Comparison of ENCODE assay signal across 8 cellular contexts in the genomic region with DNA sequence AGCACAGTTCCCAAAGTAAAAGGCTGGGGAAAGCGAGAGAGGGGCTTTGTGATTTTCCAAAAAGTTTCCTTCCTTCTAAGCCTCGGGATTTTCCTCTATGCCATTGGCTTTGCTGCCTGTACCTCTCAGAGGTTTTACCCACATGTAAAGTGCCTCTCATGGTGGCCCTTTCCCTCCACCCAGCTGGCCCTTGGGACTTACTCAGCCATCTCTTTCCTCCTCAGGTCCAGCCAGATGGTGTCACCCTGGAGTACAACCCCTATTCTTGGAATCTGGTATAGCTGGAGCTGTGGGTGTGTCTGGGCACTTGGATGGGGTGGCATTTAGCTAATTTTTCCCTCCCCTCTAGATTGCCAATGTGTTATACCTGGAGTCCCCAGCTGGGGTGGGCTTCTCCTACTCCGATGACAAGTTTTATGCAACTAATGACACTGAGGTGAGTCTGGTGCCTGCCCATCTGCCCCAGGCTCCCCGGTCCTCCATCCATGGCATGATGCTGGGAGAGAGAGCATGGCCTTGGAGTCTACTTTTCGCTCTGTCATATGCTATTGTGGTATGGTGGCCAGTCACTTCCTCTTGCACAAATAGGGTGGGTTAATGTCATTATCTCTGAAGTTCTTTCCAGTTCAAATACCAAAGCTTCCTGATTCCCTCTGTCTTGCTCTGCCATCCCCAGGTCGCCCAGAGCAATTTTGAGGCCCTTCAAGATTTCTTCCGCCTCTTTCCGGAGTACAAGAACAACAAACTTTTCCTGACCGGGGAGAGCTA. TPM values are rescaled to one million over a fixed set of nuclear protein-coding genes. Genes with fewer than 3 reads are reported as not detected.
DNase-seq lines count a peak whose midpoint lies in the region; ATAC-seq and TF ChIP-seq lines count a peak whose summit lies in the region.

No MANE protein-coding gene starts in this region.

- peaks cover 45% of the 10 kb centered on the region for H3K4me1 Mint-ChIP-seq in CD4-positive, alpha-beta T cell (ENCODE audit: low read depth)
- H3K4me1 Mint-ChIP-seq in activated T-helper 17 cell treated with anti-CD3 and anti-CD28 coated beads, Interleukin-2, amount 50 U/mL, for 72 hours = peaks cover 15% of the 10 kb centered on the region

- no peak for TF ChIP-seq CTCF in CD4-positive, alpha-beta T cell (IDR thresholded peaks at IDR 0.05)
- TF ChIP-seq CTCF in spleen (IDR thresholded peaks at IDR 0.05 in 8 of 11, conservative IDR thresholded peaks at IDR 0.05 in 3 of 11) = no peak

- H3K4me3 ChIP-seq in iPS DF 6.9 (ENCODE audit: low read length) (peak overlapping the region; percentile 66; the same call in 1 of the 2 replicates), spleen (peak overlapping the region; percentile 72 to 98 (median 89))

- CTCF ChIA-PET in CD4-positive, alpha-beta T cell (lab: Charles Lee) = interaction anchor here (2.1 kb wide), 1 partner anchor 78 kb away, joined by 6 read pairs; no protein-coding TSS in a partner anchor

- H3K36me3 ChIP-seq in iPS DF 6.9 (ENCODE audit: control insufficient read depth, insufficient read depth, low read length) (0 out of 2 replicates have a peak, but pooled peaks cover 4% of the 10 kb centered on the region), spleen (peaks cover 0 to 66% (median 34%) of the 10 kb centered on the region in 6 donors)

- intact Hi-C loops in CD4-positive, alpha-beta T cell (cut with DNase I, micrococcal nuclease) = loop anchor here (5.0 kb wide), 2 partner anchors 35 to 80 kb away; a partner anchor contains a TSS
- intact Hi-C loops in spleen (cut with DNase I; ENCODE audit: low total_unique reads) = no loop called here

- WGBS in iPS DF 6.9 (ENCODE audit: insufficient coverage, insufficient read length) = no CpG with 5 or more reads among the region's 9 CpGs
- WGBS in spleen, 5 donors = 63 to 81% (median 64%) methylated on average over 9 of the region's 9 CpGs

- DNase-seq in CD4-positive, alpha-beta T cell = no peak
- DNase-seq in HuH-7 (ENCODE audit: low spot score) = peak; percentile 55
- no peak for DNase-seq in iPS DF 6.9 (ENCODE audit: low read depth, low spot score)
- DNase-seq in spleen = no peak
- DNase-seq in H4 (ENCODE audit: low spot score) = no peak

- peak overlapping the region; percentile 96 for H3K4me3 Mint-ChIP-seq in CD4-positive, alpha-beta T cell
- H3K4me3 Mint-ChIP-seq in activated T-helper 17 cell treated with anti-CD3 and anti-CD28 coated beads, Interleukin-2, amount 50 U/mL, for 72 hours = peak overlapping the region; percentile 95

- peaks cover 36% of the 10 kb centered on the region for H3K36me3 Mint-ChIP-seq in CD4-positive, alpha-beta T cell (ENCODE audit: low read depth)
- peaks cover 55% of the 10 kb centered on the region for H3K36me3 Mint-ChIP-seq in activated T-helper 17 cell treated with anti-CD3 and anti-CD28 coated beads, Interleukin-2, amount 50 U/mL, for 72 hours (ENCODE audit: low read depth)

- H3K27me3 ChIP-seq in CD4-positive, alpha-beta T cell (ENCODE audit: control insufficient read depth, insufficient read depth, low read length) = no peaks in the 10 kb centered on the region
- no peaks in the 10 kb centered on the region for H3K27me3 ChIP-seq in iPS DF 6.9 (ENCODE audit: control insufficient read depth, insufficient read depth, low read length)
- H3K27me3 ChIP-seq in spleen (replicated peaks in 1 of 7) = no peaks in the 10 kb centered on the region

- no peaks in the 10 kb centered on the region for H3K9me3 ChIP-seq in CD4-positive, alpha-beta T cell (ENCODE audit: control insufficient read depth, low read length)
- H3K9me3 ChIP-seq in iPS DF 6.9 (ENCODE audit: control insufficient read depth, insufficient read depth, low read length) = no peaks in the 10 kb centered on the region
- no peaks in the 10 kb centered on the region for H3K9me3 ChIP-seq in spleen

- peak overlapping the region; percentile 84 for H3K27ac Mint-ChIP-seq in CD4-positive, alpha-beta T cell
- H3K27ac Mint-ChIP-seq in activated T-helper 17 cell treated with anti-CD3 and anti-CD28 coated beads, Interleukin-2, amount 50 U/mL, for 72 hours = peak overlapping the region; percentile 90

- POLR2A ChIA-PET in CD4-positive, alpha-beta T cell (lab: Charles Lee) = interaction anchor here (1.1 to 8.2 kb wide), 8 partner anchors 11 to 93 kb away, joined by 3 to 105 read pairs (median 12); a partner anchor contains a TSS

- no peaks in the 10 kb centered on the region for H3K27me3 Mint-ChIP-seq in CD4-positive, alpha-beta T cell
- H3K27me3 Mint-ChIP-seq in activated T-helper 17 cell treated with anti-CD3 and anti-CD28 coated beads, Interleukin-2, amount 50 U/mL, for 72 hours = no peaks in the 10 kb centered on the region

- no peak for ATAC-seq in CD4-positive, alpha-beta T cell (ENCODE audit: poor library complexity)
- ATAC-seq in activated T-helper 17 cell treated with anti-CD3 and anti-CD28 coated beads, Interleukin-2, amount 50 U/mL, for 72 hours (replicated peaks) = no peak
- ATAC-seq in HG02981 (IDR thresholded peaks at IDR 0.05; ENCODE audit: unreplicated experiment) (no peak), GM21529 (IDR thresholded peaks at IDR 0.05; ENCODE audit: unreplicated experiment) (no peak)

- no peaks in the 10 kb centered on the region for H3K9me3 Mint-ChIP-seq in CD4-positive, alpha-beta T cell
- no peaks in the 10 kb centered on the region for H3K9me3 Mint-ChIP-seq in activated T-helper 17 cell treated with anti-CD3 and anti-CD28 coated beads, Interleukin-2, amount 50 U/mL, for 72 hours

- H3K27ac ChIP-seq in CD4-positive, alpha-beta T cell (ENCODE audit: low read depth, low read length) = no peak overlapping the region
- H3K27ac ChIP-seq in iPS DF 6.9 (ENCODE audit: low read length) = no peak overlapping the region
- H3K27ac ChIP-seq in spleen = peak overlapping the region in 7 of 8 donors; percentile 72 to 90 (median 87)

- no peaks in the 10 kb centered on the region for H3K4me1 ChIP-seq in iPS DF 6.9 (ENCODE audit: control insufficient read depth, insufficient read depth, low read length)
- H3K4me1 ChIP-seq in spleen = peaks cover 30 to 65% (median 51%) of the 10 kb centered on the region in 6 donors

- peak in 1 of 3 donors; percentile 9 for TF ChIP-seq POLR2A in spleen (IDR thresholded peaks at IDR 0.05)

RNA-seq across cellular contexts. Expression of a gene that starts 1.1 kb away (rescaled TPM):
- total RNA-seq in CD4-positive, alpha-beta T cell = 10 to 100 TPM; 40.3 to 42.6 TPM
- 100 to 1,000 TPM; 117 to 152 TPM for total RNA-seq in activated T-helper 17 cell treated with anti-CD3 and anti-CD28 coated beads, Interleukin-2, amount 50 U/mL, for 72 hours
- total RNA-seq in spleen = 100 to 1,000 TPM; 162 to 203 (median 183) TPM
- polyA plus RNA-seq in spleen = 100 to 1,000 TPM in 1 of 3 donors, 10 to 100 TPM in 2; 56.6 to 105 (median 65.8) TPM
- 102 and 150 TPM in 2 replicates for total RNA-seq in H4 (2014; rRNA removed; shearing (Covaris generic))

RNA-seq across cellular contexts. Expression of a gene that starts 1.2 kb away (rescaled TPM):
- total RNA-seq in CD4-positive, alpha-beta T cell = 1 to 10 TPM; 1.5 to 2.5 TPM
- 1 to 10 TPM; 1.7 to 2.1 TPM for total RNA-seq in activated T-helper 17 cell treated with anti-CD3 and anti-CD28 coated beads, Interleukin-2, amount 50 U/mL, for 72 hours
- 10 to 100 TPM in 2 of 7 donors, 1 to 10 TPM in 5; 3.3 to 19.4 (median 6.4) TPM for total RNA-seq in spleen
- polyA plus RNA-seq in spleen = 1 to 10 TPM; 2.7 to 4.4 (median 3.5) TPM
- total RNA-seq in H4 (2014; rRNA removed; shearing (Covaris generic)) = 0.99 and 1.8 TPM in 2 replicates

RNA-seq across cellular contexts. Expression of a gene that starts 4.8 kb away (rescaled TPM):
- 1 to 10 TPM in 1 of 2 experiments, under 1 TPM in 1; 0.49 to 1.3 TPM for total RNA-seq in CD4-positive, alpha-beta T cell
- under 1 TPM; 0.69 to 0.74 TPM for total RNA-seq in activated T-helper 17 cell treated with anti-CD3 and anti-CD28 coated beads, Interleukin-2, amount 50 U/mL, for 72 hours
- total RNA-seq in spleen = 10 to 100 TPM in 1 of 7 donors, 1 to 10 TPM in 6; 1.5 to 11.5 (median 4.0) TPM
- 1 to 10 TPM in 1 of 3 donors, under 1 TPM in 2; 0.41 to 3.1 (median 0.46) TPM for polyA plus RNA-seq in spleen
- 0.12 and 1.0 TPM in 2 replicates for total RNA-seq in H4 (2014; rRNA removed; shearing (Covaris generic))

RNA-seq across cellular contexts. Expression of a gene that starts 11.2 kb away (rescaled TPM):
- total RNA-seq in CD4-positive, alpha-beta T cell = 10 to 100 TPM in 1 of 2 experiments, 1 to 10 TPM in 1; 9.3 to 10.7 TPM
- total RNA-seq in activated T-helper 17 cell treated with anti-CD3 and anti-CD28 coated beads, Interleukin-2, amount 50 U/mL, for 72 hours = 10 to 100 TPM in 1 of 2 donors, 1 to 10 TPM in 1; 7.8 to 16.0 TPM
- total RNA-seq in spleen = 10 to 100 TPM in 6 of 7 donors, 1 to 10 TPM in 1; 8.5 to 16.1 (median 11.1) TPM
- polyA plus RNA-seq in spleen = 1 to 10 TPM; 3.7 to 5.5 (median 3.9) TPM
- total RNA-seq in H4 (2014; rRNA removed; shearing (Covaris generic)) = 7.2 and 10.2 TPM in 2 replicates

RNA-seq across cellular contexts. Expression of a gene that starts 19.7 kb away (rescaled TPM):
- not detected for total RNA-seq in CD4-positive, alpha-beta T cell
- total RNA-seq in activated T-helper 17 cell treated with anti-CD3 and anti-CD28 coated beads, Interleukin-2, amount 50 U/mL, for 72 hours = 10 to 100 TPM in 1 of 2 donors, 1 to 10 TPM in 1; 6.6 to 12.1 TPM
- total RNA-seq in spleen = 100 to 1,000 TPM in 2 of 7 donors, 10 to 100 TPM in 5; 19.2 to 430 (median 46.7) TPM
- polyA plus RNA-seq in spleen = 10 to 100 TPM in 2 of 3 donors, 1 to 10 TPM in 1; 7.5 to 58.2 (median 16.7) TPM
- 1.1 and 2.2 TPM in 2 replicates for total RNA-seq in H4 (2014; rRNA removed; shearing (Covaris generic))

Comparison
In these comparisons a context has a peak if more than half of its experiments do, and no peak if none do; other contexts are left out.
1. H3K27ac ChIP-seq: peak in spleen (7 of 8); none in CD4-positive, alpha-beta T cell (single experiment) and iPS DF 6.9 (single experiment).